Comparison of ENCODE assay signal across 1 cellular context in genomic region chr11:124041254-124041653, GRCh38.
TF ChIP-seq lines count a peak whose summit lies in the region.

OR10G7 (minus strand) TSS chr11:124041325; CDS start chr11:124039001, 2,324 bp downstream.

TF ChIP-seq in HepG2, 621 proteins besides CTCF, POLR2A, EP300 and RAD21:
- no peak for TF ChIP-seq AHR (CRISPR knock-in tag; IDR thresholded peaks at IDR 0.05)
- TF ChIP-seq PHF20 (CRISPR knock-in tag; IDR thresholded peaks at IDR 0.05), result no peak
- no peak for TF ChIP-seq ETV5 (CRISPR knock-in tag; IDR thresholded peaks at IDR 0.05; ENCODE audit: borderline replicate concordance)
- peak; percentile 68; the same call in 1 of the 2 replicates for TF ChIP-seq ZNF263 (CRISPR knock-in tag; IDR thresholded peaks at IDR 0.05)
- TF ChIP-seq NFIB (CRISPR knock-in tag; IDR thresholded peaks at IDR 0.05; ENCODE audit: borderline replicate concordance), result no peak
- TF ChIP-seq SSRP1 (CRISPR knock-in tag; IDR thresholded peaks at IDR 0.05), result no peak
